Comparison of ENCODE assay signal across 32 cellular contexts in the genomic region with DNA sequence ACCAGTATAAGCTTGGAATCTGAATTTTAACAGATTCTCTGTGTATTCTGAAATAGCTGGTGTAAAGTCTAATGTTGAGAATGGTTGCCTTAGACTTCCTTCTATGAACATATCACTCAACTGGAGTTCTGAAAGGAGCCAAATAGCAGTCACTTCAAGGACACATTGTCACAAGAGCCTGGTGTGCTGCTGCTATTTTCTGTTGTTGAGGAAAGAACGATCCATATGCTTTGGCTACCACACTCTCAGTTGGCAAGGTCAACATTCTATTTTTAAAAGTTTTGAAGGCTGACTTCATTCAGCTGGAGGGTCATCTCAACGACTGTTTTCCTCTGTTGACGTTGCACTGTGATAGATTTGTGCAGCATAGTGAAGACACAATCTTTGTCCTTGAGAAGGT.
"Had no signal": no experiment of that assay in that cellular context is flagged by ENCODE, and none has a peak within 500 bp of the region (broad histone marks: within the 10 kb centered on the region; RNA-seq: fewer than 3 reads in every experiment).

No MANE protein-coding gene starts in this region.

- H3K4me1 ChIP-seq: foreskin keratinocyte, gastrocnemius medialis, heart right ventricle had no signal

- H3K36me3 ChIP-seq: esophagus muscularis mucosa, gastrocnemius medialis, heart right ventricle, WERI-Rb-1 had no signal

- FAIRE-seq: astrocyte had no signal

- H3K4me3 Mint-ChIP-seq: activated B cell treated with CpG ODN at 0.5 μM for 24 hours; activated CD8-positive, alpha-beta T cell treated with anti-CD3 and anti-CD28 coated beads for 36 hours; activated naive CD8-positive, alpha-beta T cell; activated T-cell treated with anti-CD3 and anti-CD28 coated beads, Interleukin-2, amount 50 U/mL, for 4 hours; activated T-helper 17 cell treated with anti-CD3 and anti-CD28 coated beads, Interleukin-2, amount 50 U/mL, for 72 hours; effector memory CD8-positive, alpha-beta T cell; T-helper 17 cell; T-helper 2 cell treated with Interferon-gamma antibody and Interleukin-4, amounts not matched to agents 5 μg/mL and 100 μg/mL, for 36 hours had no signal

- H3K27ac Mint-ChIP-seq: activated B cell treated with CpG ODN at 0.5 μM for 24 hours; activated CD8-positive, alpha-beta T cell treated with anti-CD3 and anti-CD28 coated beads for 36 hours; activated naive CD8-positive, alpha-beta T cell; activated T-helper 17 cell treated with anti-CD3 and anti-CD28 coated beads, Interleukin-2, amount 50 U/mL, for 72 hours; effector memory CD8-positive, alpha-beta T cell; T-helper 17 cell; T-helper 2 cell treated with Interferon-gamma antibody and Interleukin-4, amounts not matched to agents 5 μg/mL and 100 μg/mL, for 36 hours had no signal

- H3K27me3 Mint-ChIP-seq: activated B cell treated with CpG ODN at 0.5 μM for 24 hours; activated CD8-positive, alpha-beta T cell treated with anti-CD3 and anti-CD28 coated beads for 36 hours; activated naive CD8-positive, alpha-beta T cell; activated T-helper 17 cell treated with anti-CD3 and anti-CD28 coated beads, Interleukin-2, amount 50 U/mL, for 72 hours; effector memory CD8-positive, alpha-beta T cell; T-helper 17 cell had no signal

- H3K9me3 ChIP-seq: esophagus muscularis mucosa, gastrocnemius medialis, heart right ventricle had no signal

- H3K4me1 Mint-ChIP-seq: activated B cell treated with CpG ODN at 0.5 μM for 24 hours; activated T-helper 17 cell treated with anti-CD3 and anti-CD28 coated beads, Interleukin-2, amount 50 U/mL, for 72 hours; T-helper 17 cell had no signal

- H3K27me3 ChIP-seq: esophagus muscularis mucosa, foreskin keratinocyte, gastrocnemius medialis, heart right ventricle had no signal

- ATAC-seq: activated CD4-positive, CD25-positive, alpha-beta regulatory T cell treated with anti-CD3 and anti-CD28 coated beads, Interleukin-2, amount 50 U/mL, for 24 hours; activated CD8-positive, alpha-beta T cell treated with anti-CD3 and anti-CD28 coated beads for 36 hours; activated T-cell treated with anti-CD3 and anti-CD28 coated beads, Interleukin-2, amount 50 U/mL, for 4 hours; activated T-helper 17 cell treated with anti-CD3 and anti-CD28 coated beads, Interleukin-2, amount 50 U/mL, for 72 hours; effector memory CD8-positive, alpha-beta T cell; foreskin keratinocyte; gastrocnemius medialis; T-helper 17 cell had no signal

- H3K27ac ChIP-seq: esophagus muscularis mucosa, foreskin keratinocyte, gastrocnemius medialis, WERI-Rb-1 had no signal

- H3K9me3 Mint-ChIP-seq: activated B cell treated with CpG ODN at 0.5 μM for 24 hours; activated CD8-positive, alpha-beta T cell treated with anti-CD3 and anti-CD28 coated beads for 36 hours; activated T-cell treated with anti-CD3 and anti-CD28 coated beads, Interleukin-2, amount 50 U/mL, for 4 hours; T-helper 2 cell treated with Interferon-gamma antibody and Interleukin-4, amounts not matched to agents 5 μg/mL and 100 μg/mL, for 36 hours had no signal

- H3K36me3 Mint-ChIP-seq: activated naive CD8-positive, alpha-beta T cell had no signal

- DNase-seq: activated B cell treated with CpG ODN at 0.5 μM for 24 hours; activated CD4-positive, alpha-beta T cell treated with anti-CD3 and anti-CD28 coated beads for 48 hours; activated CD4-positive, alpha-beta T cell treated with anti-CD3 and anti-CD28 coated beads, Interleukin-2, amount 50 U/mL, for 1 hour; activated CD4-positive, alpha-beta T cell treated with anti-CD3 and anti-CD28 coated beads, Interleukin-2, amount 50 U/mL, for 48 hours; activated CD8-positive, alpha-beta memory T cell treated with anti-CD3 and anti-CD28 coated beads for 24 hours; activated CD8-positive, alpha-beta T cell treated with anti-CD3 and anti-CD28 coated beads for 36 hours; activated effector memory CD4-positive, alpha-beta T cell treated with Interleukin-2 at 50 U/mL for 16 hours; activated gamma-delta T cell treated with Interleukin-2 at 50 U/mL for 16 hours; activated naive CD4-positive, alpha-beta T cell treated with anti-CD3 and anti-CD28 coated beads, Interleukin-2, amount 50 U/mL, for 16 hours; activated naive CD4-positive, alpha-beta T cell treated with Interleukin-2 at 50 U/mL for 16 hours; activated T-cell treated with anti-CD3 and anti-CD28 coated beads, Interleukin-2, amount 50 U/mL, for 4 hours; amniotic stem cell; anterior cingulate cortex; caudate nucleus; cortex of kidney; dermis blood vessel endothelial cell; effector CD4-positive, alpha-beta T cell; effector memory CD8-positive, alpha-beta T cell; erythroblast; foreskin keratinocyte; gastrocnemius medialis; glutamatergic neuron; heart right ventricle; T-helper 17 cell; T1000; WERI-Rb-1 had no signal

- H3K4me3 ChIP-seq: esophagus muscularis mucosa, gastrocnemius medialis, heart right ventricle had no signal
